In genomic region chr14:60490270-60490669, GRCh38 we compare ENCODE assay signal across 12 cellular contexts. TPM values are rescaled to one million over a fixed set of nuclear protein-coding genes. Genes with fewer than 3 reads are reported as not detected.
"Had no signal": no experiment of that assay in that cellular context is flagged by ENCODE, and none has a peak within 500 bp of the region (broad histone marks: within the 10 kb centered on the region; RNA-seq: fewer than 3 reads in every experiment).

No MANE protein-coding gene starts in this region.

- H3K4me1 Mint-ChIP-seq: GM23338, H9 had no signal

- FAIRE-seq: H1, H54 had no signal

- H3K27ac Mint-ChIP-seq: GM23338, H9, HFFc6 had no signal

- H3K4me3 Mint-ChIP-seq: GM23338, H9, HFFc6 had no signal

- H3K4me2 ChIP-seq: GM23338 had no signal

- DNase-seq: GM23248, GOT3, H7, H9, HCEC 1CT, HFFc6 had no signal

- H3K27ac ChIP-seq: GM23248 had no signal

- ATAC-seq: GM23338, HCT116 had no signal

- H3K9me3 Mint-ChIP-seq: GM23338, H9, HFFc6 had no signal

- H3K36me3 ChIP-seq: HAP-1 had no signal

- H3K9me3 ChIP-seq: HAP-1 had no signal

- H3K4me3 ChIP-seq: GM23248, GM23338, HAP-1 had no signal

RNA-seq across cellular contexts. Expression of gene C14orf39, which starts 4.4 kb away (rescaled TPM):
- total RNA-seq: GM23248, H4, HFFc6 had no signal
- polyA plus RNA-seq: GM23248 had no signal

RNA-seq across cellular contexts. Expression of gene SIX6, which starts 18.7 kb away (rescaled TPM):
- total RNA-seq: GM23248, GM23338, H1, H4, H9, HFFc6 had no signal
- polyA plus RNA-seq: GM23248 had no signal
